In genomic region chr3:106157411-106157810, GRCh38 we compare ENCODE assay signal across 14 cellular contexts.
DNase-seq lines count a peak whose midpoint lies in the region; TF ChIP-seq lines count a peak whose summit lies in the region.
"Had no signal": no experiment of that assay in that cellular context is flagged by ENCODE, and none has a peak within 500 bp of the region (broad histone marks: within the 10 kb centered on the region; RNA-seq: fewer than 3 reads in every experiment).

No MANE protein-coding gene starts in this region.

- H3K27ac Mint-ChIP-seq in chondrocyte (ENCODE audit: unreplicated experiment) = no peak overlapping the region
- H3K27ac Mint-ChIP-seq: B cell; CD4-positive, alpha-beta T cell; IgD-negative memory B cell had no signal

- no peak for TF ChIP-seq POLR2A in transverse colon (IDR thresholded peaks at IDR 0.05)

- no peaks in the 10 kb centered on the region for H3K4me1 Mint-ChIP-seq in chondrocyte (ENCODE audit: low read depth)
- H3K4me1 Mint-ChIP-seq: B cell, IgD-negative memory B cell had no signal

- no peak overlapping the region for H2AFZ ChIP-seq in hepatocyte
- H2AFZ ChIP-seq: GM23248 had no signal

- no peaks in the 10 kb centered on the region for H3K9me3 ChIP-seq in hepatocyte (ENCODE audit: low read depth)
- H3K9me3 ChIP-seq in transverse colon = no peaks in the 10 kb centered on the region

- no peaks in the 10 kb centered on the region for H4K20me1 ChIP-seq in hepatocyte (ENCODE audit: insufficient read depth, poor library complexity, severe bottlenecking)

- no peak overlapping the region for H3K4me2 ChIP-seq in hepatocyte

- H3K79me2 ChIP-seq in hepatocyte = no peaks in the 10 kb centered on the region

- TF ChIP-seq CTCF in hepatocyte (IDR thresholded peaks at IDR 0.05; ENCODE audit: poor library complexity) (no peak), transverse colon (IDR thresholded peaks at IDR 0.05) (no peak), chondrocyte (IDR thresholded peaks at IDR 0.05) (no peak)

- intact Hi-C loops in transverse colon (cut with DNase I; ENCODE audit: low total_unique reads) = no loop called here

- no peaks in the 10 kb centered on the region for H3K27me3 Mint-ChIP-seq in chondrocyte (ENCODE audit: low read depth)
- H3K27me3 Mint-ChIP-seq: B cell; CD4-positive, alpha-beta T cell; IgD-negative memory B cell had no signal

- H3K36me3 Mint-ChIP-seq in chondrocyte (ENCODE audit: low read depth) = no peaks in the 10 kb centered on the region

- H3K4me3 Mint-ChIP-seq in chondrocyte (ENCODE audit: unreplicated experiment) = no peak overlapping the region
- H3K4me3 Mint-ChIP-seq: B cell; CD4-positive, alpha-beta T cell; IgD-negative memory B cell had no signal

- H3K4me3 ChIP-seq in hepatocyte = no peak overlapping the region
- no peak overlapping the region for H3K4me3 ChIP-seq in transverse colon
- H3K4me3 ChIP-seq: GM23248 had no signal

- no peaks in the 10 kb centered on the region for H3K9me2 ChIP-seq in hepatocyte (replicated peaks; ENCODE audit: insufficient read depth)

- no peak overlapping the region for H3K27ac ChIP-seq in hepatocyte
- no peak overlapping the region for H3K27ac ChIP-seq in transverse colon
- H3K27ac ChIP-seq: GM23248 had no signal

- no peaks in the 10 kb centered on the region for H3K4me1 ChIP-seq in hepatocyte (ENCODE audit: insufficient read depth)
- H3K4me1 ChIP-seq in transverse colon = peaks cover 0 to 13% (median 0%) of the 10 kb centered on the region in 4 donors

- H3K9me3 Mint-ChIP-seq in chondrocyte (ENCODE audit: low read depth) = no peaks in the 10 kb centered on the region

- WGBS in hepatocyte (ENCODE audit: low lambda C conversion rate, missing lambda C conversion rate) = 77% methylated on average over 3 of the region's 3 CpGs
- 54 to 71% methylated on average over 3 of the region's 3 CpGs for WGBS in transverse colon (ENCODE audit: low coverage in 1 of 2), 2 donors

- no peak for TF ChIP-seq EP300 in transverse colon (IDR thresholded peaks at IDR 0.05; ENCODE audit: low read depth)

- peak; percentile 41 for DNase-seq in DMS53 treated with DMSO at 0.1 percent for 48 hours (lab: John Stamatoyannopoulos, UW; ENCODE audit: unreplicated experiment)
- DNase-seq in hepatocyte (ENCODE audit: low spot score) = peak; percentile 31
- peak; percentile 24 for DNase-seq in left kidney (ENCODE audit: low read depth, low spot score)
- DNase-seq in transverse colon = peak; percentile 41
- no peak for DNase-seq in NCI-H146 treated with DMSO at 0.1 percent for 48 hours (lab: John Stamatoyannopoulos, UW; ENCODE audit: unreplicated experiment)
- no peak for DNase-seq in DMS 273 treated with DMSO at 0.1 percent for 48 hours (lab: John Stamatoyannopoulos, UW)
- DNase-seq in chondrocyte (ENCODE audit: low spot score) = no peak
- DNase-seq: C1 segment of cervical spinal cord; CD4-positive, alpha-beta T cell; DMS79 treated with DMSO at 0.1 percent for 48 hours; EL; GM23248 had no signal

- H3K36me3 ChIP-seq in hepatocyte (replicated peaks; ENCODE audit: insufficient read depth, low read depth) = no peaks in the 10 kb centered on the region
- H3K36me3 ChIP-seq in transverse colon = no peaks in the 10 kb centered on the region

- no peaks in the 10 kb centered on the region for H3K27me3 ChIP-seq in hepatocyte
- no peaks in the 10 kb centered on the region for H3K27me3 ChIP-seq in transverse colon

- in situ Hi-C loops in transverse colon (cut with MboI; ENCODE audit: low pct_ligation_motif_present in 1 of 4, low pct_unique_long_range_greater_than_20kb in 1 of 4, low sequenced_read_pairs in 3 of 4) = loop anchor here in 1 of 4 donors (25.0 kb wide), 1 partner anchor 95 kb away; no protein-coding TSS in a partner anchor

Comparison
In these comparisons a context has a peak if more than half of its experiments do, and no peak if none do; other contexts are left out.
1. DNase-seq: peak in DMS53 treated with DMSO at 0.1 percent for 48 hours (single experiment), hepatocyte (single experiment), left kidney (single experiment) and transverse colon (single experiment); none in NCI-H146 treated with DMSO at 0.1 percent for 48 hours (single experiment), DMS 273 treated with DMSO at 0.1 percent for 48 hours (single experiment) and chondrocyte (single experiment).